Comparison of ENCODE assay signal across 1 cellular context in the genomic region with DNA sequence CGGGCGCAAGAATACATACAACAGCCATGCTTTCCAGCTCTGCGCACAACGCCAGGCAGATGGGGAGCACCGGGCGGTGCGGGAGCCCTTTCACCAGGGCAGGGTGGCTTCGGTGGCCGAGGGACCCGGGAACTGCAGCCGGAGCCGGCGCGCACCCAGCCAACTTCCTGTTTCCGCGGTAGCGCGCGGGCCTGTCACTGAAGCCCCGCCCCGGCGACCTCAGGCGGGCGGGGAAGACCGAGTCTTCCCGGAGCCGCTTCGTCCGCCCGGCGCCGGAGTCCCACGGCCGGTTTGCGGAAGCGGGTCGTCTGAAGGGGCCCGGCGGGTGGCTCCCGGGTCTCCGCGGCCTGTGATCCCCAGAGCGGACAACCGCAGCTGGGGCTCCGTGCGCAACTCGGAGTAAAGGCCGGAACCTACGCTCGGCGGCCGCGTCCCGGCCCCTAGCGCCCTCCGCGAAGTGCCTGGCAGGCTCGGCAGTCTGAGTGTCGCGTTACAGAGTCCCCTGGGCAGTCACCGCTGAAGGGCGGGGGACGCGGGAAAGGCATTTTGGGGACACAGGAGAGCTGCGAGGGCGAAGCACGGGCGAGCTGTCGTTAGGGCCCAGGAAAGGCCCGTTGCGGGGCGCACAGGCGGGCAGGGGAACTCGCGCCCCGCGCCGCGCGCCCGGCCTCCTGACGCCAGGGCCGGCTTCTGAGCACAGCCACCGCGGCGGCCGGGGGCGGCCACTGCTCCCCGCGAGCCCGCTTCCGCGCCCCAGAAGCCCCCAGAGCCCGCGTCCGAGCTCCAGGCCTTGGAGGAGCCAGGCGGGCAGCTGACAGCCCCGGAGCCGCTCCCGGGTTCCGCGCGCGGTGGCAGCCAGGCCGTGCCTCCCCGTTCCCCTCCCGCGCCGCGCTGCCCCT.
A peak's percentile ranks its signal among the peaks of the same experiment; 100 is the strongest.
TF ChIP-seq lines count a peak whose summit lies in the region.

A gene with protein sequence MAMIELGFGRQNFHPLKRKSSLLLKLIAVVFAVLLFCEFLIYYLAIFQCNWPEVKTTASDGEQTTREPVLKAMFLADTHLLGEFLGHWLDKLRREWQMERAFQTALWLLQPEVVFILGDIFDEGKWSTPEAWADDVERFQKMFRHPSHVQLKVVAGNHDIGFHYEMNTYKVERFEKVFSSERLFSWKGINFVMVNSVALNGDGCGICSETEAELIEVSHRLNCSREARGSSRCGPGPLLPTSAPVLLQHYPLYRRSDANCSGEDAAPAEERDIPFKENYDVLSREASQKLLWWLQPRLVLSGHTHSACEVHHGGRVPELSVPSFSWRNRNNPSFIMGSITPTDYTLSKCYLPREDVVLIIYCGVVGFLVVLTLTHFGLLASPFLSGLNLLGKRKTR (minus strand): TSS at position 136 of the 899 bp plus-strand sequence. CDS start 11,053 bp downstream, outside the sequence.

TF ChIP-seq in H1, 55 proteins besides CTCF, POLR2A, EP300 and RAD21 (continues in another document):
- no peak for TF ChIP-seq YY1 (IDR thresholded peaks at IDR 0.05; ENCODE audit: low read depth, low read length)
- no peak for TF ChIP-seq JUND (IDR thresholded peaks at IDR 0.05; ENCODE audit: low read length)
- peak; percentile 47 to 86; a peak in 2 of 4 replicates for TF ChIP-seq SIN3A (conservative IDR thresholded peaks at IDR 0.05 in 1 of 2, IDR thresholded peaks at IDR 0.05 in 1 of 2; ENCODE audit: low read depth in 1 of 2, low read length in 2 of 2)
- TF ChIP-seq NRF1 (IDR thresholded peaks at IDR 0.05; ENCODE audit: low read depth, low read length), result no peak
- TF ChIP-seq SUZ12 (IDR thresholded peaks at IDR 0.05; ENCODE audit: low read length), result no peak
- no peak for TF ChIP-seq TEAD4 (IDR thresholded peaks at IDR 0.05; ENCODE audit: low read depth, low read length)
- TF ChIP-seq POLR2AphosphoS5 (IDR thresholded peaks at IDR 0.05; ENCODE audit: low read depth, low read length), result no peak
- TF ChIP-seq RBBP5 (IDR thresholded peaks at IDR 0.05; ENCODE audit: borderline replicate concordance, low read depth, low read length), result peak; percentile 74; the same call in 1 of the 2 replicates
- TF ChIP-seq TBP (IDR thresholded peaks at IDR 0.05; ENCODE audit: low read depth, low read length), result no peak
- no peak for TF ChIP-seq SRF (IDR thresholded peaks at IDR 0.05; ENCODE audit: low read depth, low read length)
- TF ChIP-seq, protein P1, sequence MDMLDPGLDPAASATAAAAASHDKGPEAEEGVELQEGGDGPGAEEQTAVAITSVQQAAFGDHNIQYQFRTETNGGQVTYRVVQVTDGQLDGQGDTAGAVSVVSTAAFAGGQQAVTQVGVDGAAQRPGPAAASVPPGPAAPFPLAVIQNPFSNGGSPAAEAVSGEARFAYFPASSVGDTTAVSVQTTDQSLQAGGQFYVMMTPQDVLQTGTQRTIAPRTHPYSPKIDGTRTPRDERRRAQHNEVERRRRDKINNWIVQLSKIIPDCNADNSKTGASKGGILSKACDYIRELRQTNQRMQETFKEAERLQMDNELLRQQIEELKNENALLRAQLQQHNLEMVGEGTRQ (IDR thresholded peaks at IDR 0.05; ENCODE audit: low read length), result no peak
- no peak for TF ChIP-seq SIRT6 (IDR thresholded peaks at IDR 0.05; ENCODE audit: low read length)
- TF ChIP-seq KDM4A (IDR thresholded peaks at IDR 0.05; ENCODE audit: low read depth, low read length, severe bottlenecking), result peak; percentile 94
- TF ChIP-seq SP4 (IDR thresholded peaks at IDR 0.05; ENCODE audit: low read length), result no peak
- no peak for TF ChIP-seq MAFK (IDR thresholded peaks at IDR 0.05; ENCODE audit: low read depth, low read length)
- no peak for TF ChIP-seq KDM1A (IDR thresholded peaks at IDR 0.05; ENCODE audit: borderline replicate concordance, low read length)
- TF ChIP-seq GTF2F1 (IDR thresholded peaks at IDR 0.05; ENCODE audit: borderline replicate concordance, low read depth, low read length), result no peak
- TF ChIP-seq, protein P2, sequence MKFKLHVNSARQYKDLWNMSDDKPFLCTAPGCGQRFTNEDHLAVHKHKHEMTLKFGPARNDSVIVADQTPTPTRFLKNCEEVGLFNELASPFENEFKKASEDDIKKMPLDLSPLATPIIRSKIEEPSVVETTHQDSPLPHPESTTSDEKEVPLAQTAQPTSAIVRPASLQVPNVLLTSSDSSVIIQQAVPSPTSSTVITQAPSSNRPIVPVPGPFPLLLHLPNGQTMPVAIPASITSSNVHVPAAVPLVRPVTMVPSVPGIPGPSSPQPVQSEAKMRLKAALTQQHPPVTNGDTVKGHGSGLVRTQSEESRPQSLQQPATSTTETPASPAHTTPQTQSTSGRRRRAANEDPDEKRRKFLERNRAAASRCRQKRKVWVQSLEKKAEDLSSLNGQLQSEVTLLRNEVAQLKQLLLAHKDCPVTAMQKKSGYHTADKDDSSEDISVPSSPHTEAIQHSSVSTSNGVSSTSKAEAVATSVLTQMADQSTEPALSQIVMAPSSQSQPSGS (IDR thresholded peaks at IDR 0.05; ENCODE audit: low read length), result no peak
- no peak for TF ChIP-seq SP2 (IDR thresholded peaks at IDR 0.05; ENCODE audit: low read length)
- TF ChIP-seq EZH2 (IDR thresholded peaks at IDR 0.05; ENCODE audit: low read depth, low read length, severe bottlenecking), result peak; percentile 35
- no peak for TF ChIP-seq CHD2 (IDR thresholded peaks at IDR 0.05; ENCODE audit: low read length)
- peak; percentile 49; the same call in 1 of the 2 replicates for TF ChIP-seq GABPA (IDR thresholded peaks at IDR 0.05; ENCODE audit: borderline replicate concordance, insufficient read depth, low read length)
- TF ChIP-seq KDM5A (IDR thresholded peaks at IDR 0.05; ENCODE audit: low read length), result no peak
- TF ChIP-seq SP1 (IDR thresholded peaks at IDR 0.05; ENCODE audit: low read depth, low read length), result no peak
- no peak for TF ChIP-seq TAF7 (optimal IDR thresholded peaks at IDR 0.05; ENCODE audit: borderline replicate concordance, low read depth, low read length)
- TF ChIP-seq HDAC2 (IDR thresholded peaks at IDR 0.05; ENCODE audit: borderline replicate concordance in 1 of 2, low read depth in 2 of 2, low read length in 2 of 2), result no peak; a peak in 1 of 4 replicates
- no peak; the same call in 1 of the 2 replicates for TF ChIP-seq EGR1 (IDR thresholded peaks at IDR 0.05; ENCODE audit: borderline replicate concordance, low read depth, low read length)
- peak; percentile 43; the same call in 1 of the 2 replicates for TF ChIP-seq TAF1 (IDR thresholded peaks at IDR 0.05; ENCODE audit: low read depth, low read length)
- TF ChIP-seq CEBPB (IDR thresholded peaks at IDR 0.05; ENCODE audit: low read depth, low read length), result no peak
- TF ChIP-seq ZNF274 (IDR thresholded peaks at IDR 0.05; ENCODE audit: borderline replicate concordance, extremely low read depth, low read length), result no peak
- TF ChIP-seq BACH1 (IDR thresholded peaks at IDR 0.05; ENCODE audit: low read length), result no peak
- no peak for TF ChIP-seq FOSL1 (IDR thresholded peaks at IDR 0.05; ENCODE audit: insufficient read depth, low read depth, low read length)
- TF ChIP-seq, protein P3, sequence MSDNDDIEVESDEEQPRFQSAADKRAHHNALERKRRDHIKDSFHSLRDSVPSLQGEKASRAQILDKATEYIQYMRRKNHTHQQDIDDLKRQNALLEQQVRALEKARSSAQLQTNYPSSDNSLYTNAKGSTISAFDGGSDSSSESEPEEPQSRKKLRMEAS (IDR thresholded peaks at IDR 0.05), result no peak
- TF ChIP-seq SAP30 (IDR thresholded peaks at IDR 0.05; ENCODE audit: insufficient read depth, insufficient replicate concordance, low read length), result no peak
- no peak for TF ChIP-seq RXRA (IDR thresholded peaks at IDR 0.05; ENCODE audit: insufficient read depth, low read depth, low read length)
- no peak for TF ChIP-seq CBX8 (IDR thresholded peaks at IDR 0.05; ENCODE audit: borderline replicate concordance, low read depth, low read length)
- peak; percentile 27 for TF ChIP-seq CTBP2 (IDR thresholded peaks at IDR 0.05; ENCODE audit: borderline replicate concordance, insufficient read depth, insufficient read length, low read length)
- peak; percentile 85 for TF ChIP-seq ASH2L (IDR thresholded peaks at IDR 0.05; ENCODE audit: low read length)
- no peak for TF ChIP-seq JUN (IDR thresholded peaks at IDR 0.05; ENCODE audit: low read depth, low read length)
- TF ChIP-seq CHD1 (IDR thresholded peaks at IDR 0.05; ENCODE audit: low read depth, low read length), result no peak
- no peak for TF ChIP-seq BRCA1 (IDR thresholded peaks at IDR 0.05; ENCODE audit: low read depth, low read length)
- TF ChIP-seq TCF12 (IDR thresholded peaks at IDR 0.05; ENCODE audit: low read depth, low read length), result no peak
- no peak for TF ChIP-seq CREB1 (IDR thresholded peaks at IDR 0.05)
- TF ChIP-seq, protein P4, sequence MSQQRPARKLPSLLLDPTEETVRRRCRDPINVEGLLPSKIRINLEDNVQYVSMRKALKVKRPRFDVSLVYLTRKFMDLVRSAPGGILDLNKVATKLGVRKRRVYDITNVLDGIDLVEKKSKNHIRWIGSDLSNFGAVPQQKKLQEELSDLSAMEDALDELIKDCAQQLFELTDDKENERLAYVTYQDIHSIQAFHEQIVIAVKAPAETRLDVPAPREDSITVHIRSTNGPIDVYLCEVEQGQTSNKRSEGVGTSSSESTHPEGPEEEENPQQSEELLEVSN (IDR thresholded peaks at IDR 0.05), result peak; percentile 60; the same call in 1 of the 2 replicates
- no peak for TF ChIP-seq BCL11A (IDR thresholded peaks at IDR 0.05; ENCODE audit: low read depth in 2 of 2, low read length in 2 of 2)
- TF ChIP-seq NANOG (IDR thresholded peaks at IDR 0.05; ENCODE audit: insufficient read depth, low read depth, low read length, poor library complexity, severe bottlenecking), result no peak
- no peak for TF ChIP-seq RFX5 (IDR thresholded peaks at IDR 0.05; ENCODE audit: borderline replicate concordance, low read depth, low read length)
- no peak for TF ChIP-seq CBX5 (IDR thresholded peaks at IDR 0.05; ENCODE audit: low read depth, low read length)
- TF ChIP-seq, protein P5, sequence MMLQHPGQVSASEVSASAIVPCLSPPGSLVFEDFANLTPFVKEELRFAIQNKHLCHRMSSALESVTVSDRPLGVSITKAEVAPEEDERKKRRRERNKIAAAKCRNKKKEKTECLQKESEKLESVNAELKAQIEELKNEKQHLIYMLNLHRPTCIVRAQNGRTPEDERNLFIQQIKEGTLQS (IDR thresholded peaks at IDR 0.05; ENCODE audit: insufficient read depth, low read depth, low read length), result no peak
- no peak for TF ChIP-seq POU5F1 (IDR thresholded peaks at IDR 0.05; ENCODE audit: low read depth, low read length)
- TF ChIP-seq SIX5 (IDR thresholded peaks at IDR 0.05; ENCODE audit: low read depth, low read length), result no peak
